Comparison of ENCODE assay signal across 18 cellular contexts in genomic region chr15:25852027-25852426, GRCh38. TPM values are rescaled to one million over a fixed set of nuclear protein-coding genes. Genes with fewer than 3 reads are reported as not detected.
DNase-seq lines count a peak whose midpoint lies in the region; ATAC-seq and TF ChIP-seq lines count a peak whose summit lies in the region.
"Had no signal": no experiment of that assay in that cellular context is flagged by ENCODE, and none has a peak within 500 bp of the region (broad histone marks: within the 10 kb centered on the region; RNA-seq: fewer than 3 reads in every experiment).

No MANE protein-coding gene starts in this region.

- peaks cover 31% of the 10 kb centered on the region for H3K4me1 ChIP-seq in muscle layer of colon (ENCODE audit: insufficient read depth, low read length)
- peaks cover 16% of the 10 kb centered on the region for H3K4me1 ChIP-seq in testis

- no peak for TF ChIP-seq CTCF in testis (IDR thresholded peaks at IDR 0.05)
- TF ChIP-seq CTCF in endothelial cell (IDR thresholded peaks at IDR 0.05; ENCODE audit: unreplicated experiment): no peak

- ATAC-seq in HG02588 (IDR thresholded peaks at IDR 0.05; ENCODE audit: unreplicated experiment): no peak

- H3K27me3 ChIP-seq in muscle layer of colon (ENCODE audit: control insufficient read depth in 1 of 2, insufficient read depth in 2 of 2, low read length in 2 of 2): no peaks in the 10 kb centered on the region
- H3K27me3 ChIP-seq in testis: no peaks in the 10 kb centered on the region
- H3K27me3 ChIP-seq: suprapubic skin had no signal

- no peaks in the 10 kb centered on the region for H3K27me3 Mint-ChIP-seq in activated T-cell treated with anti-CD3 and anti-CD28 coated beads, Interleukin-2, amount 50 U/mL, for 24 hours
- H3K27me3 Mint-ChIP-seq in activated T-helper 1 cell treated with anti-CD3 and anti-CD28 coated beads, Interleukin-12 subunit alpha, Interleukin-12 subunit beta, Interleukin-2, Interleukin-4 antibody, amounts not matched to agents 30 ng/mL and 10 ng/mL and 1 ng/mL, durations not matched to agents 14 hours and 24 hours and 36 hours (ENCODE audit: insufficient read depth): no peaks in the 10 kb centered on the region
- peaks cover 6% of the 10 kb centered on the region for H3K27me3 Mint-ChIP-seq in endothelial cell (ENCODE audit: unreplicated experiment)

- H3K27ac ChIP-seq in muscle layer of colon (ENCODE audit: low read depth, low read length) (peak overlapping the region; percentile 17), testis (peak overlapping the region; percentile 39 to 55)
- H3K27ac ChIP-seq: suprapubic skin had no signal

- no peak for TF ChIP-seq POLR2A in testis (IDR thresholded peaks at IDR 0.05)

- H3K4me3 ChIP-seq in muscle layer of colon (ENCODE audit: low read depth in 1 of 2, low read length in 2 of 2) (no peak overlapping the region), testis (no peak overlapping the region)
- H3K4me3 ChIP-seq: suprapubic skin had no signal

- H3K36me3 ChIP-seq in muscle layer of colon (ENCODE audit: insufficient read depth, low read length) (no peaks in the 10 kb centered on the region), testis (ENCODE audit: low read depth, missing control alignments) (no peaks in the 10 kb centered on the region)
- H3K36me3 ChIP-seq: suprapubic skin had no signal

- peak overlapping the region; percentile 98 for H3K27ac Mint-ChIP-seq in activated T-cell treated with anti-CD3 and anti-CD28 coated beads, Interleukin-2, amount 50 U/mL, for 24 hours
- peak overlapping the region; percentile 91 for H3K27ac Mint-ChIP-seq in activated T-helper 1 cell treated with anti-CD3 and anti-CD28 coated beads, Interleukin-12 subunit alpha, Interleukin-12 subunit beta, Interleukin-2, Interleukin-4 antibody, amounts not matched to agents 30 ng/mL and 10 ng/mL and 1 ng/mL, durations not matched to agents 14 hours and 24 hours and 36 hours
- no peak overlapping the region for H3K27ac Mint-ChIP-seq in endothelial cell (ENCODE audit: unreplicated experiment)

- no peak for DNase-seq in activated T-cell treated with anti-CD3 and anti-CD28 coated beads, Interleukin-2, amount 50 U/mL, for 24 hours
- DNase-seq in activated T-cell treated with anti-CD3 and anti-CD28 coated beads, Interleukin-2, amount 50 U/mL, for 1 hour: no peak
- DNase-seq in activated T-helper 1 cell treated with anti-CD3 and anti-CD28 coated beads, Interleukin-12 subunit alpha, Interleukin-12 subunit beta, Interleukin-2, Interleukin-4 antibody, amounts not matched to agents 30 ng/mL and 10 ng/mL and 1 ng/mL, durations not matched to agents 14 hours and 24 hours and 36 hours (ENCODE audit: low spot score): no peak
- no peak for DNase-seq in testis
- DNase-seq in NCI-H187 treated with DMSO at 0.1 percent for 48 hours (lab: John Stamatoyannopoulos, UW): no peak
- DNase-seq in endothelial cell (ENCODE audit: low spot score): no peak
- DNase-seq: amygdala, Calu3, Kasumi-1, kidney glomerular epithelial cell, midbrain, NCI-H1417 treated with DMSO at 0.1 percent for 48 hours, NCI-H226, SIG-M5 had no signal

- H3K9me3 ChIP-seq in muscle layer of colon (ENCODE audit: low read length) (no peaks in the 10 kb centered on the region), testis (no peaks in the 10 kb centered on the region)
- H3K9me3 ChIP-seq: suprapubic skin had no signal

- intact Hi-C loops in activated T-helper 1 cell treated with anti-CD3 and anti-CD28 coated beads, Interleukin-12 subunit alpha, Interleukin-12 subunit beta, Interleukin-2, Interleukin-4 antibody, amounts not matched to agents 30 ng/mL and 10 ng/mL and 1 ng/mL, durations not matched to agents 14 hours and 24 hours and 36 hours (cut with micrococcal nuclease): loop anchor here (5.0 to 10.0 kb wide), 3 partner anchors 233 to 895 kb away; no protein-coding TSS in a partner anchor
- intact Hi-C loops in testis (cut with DNase I; ENCODE audit: low total_unique reads): no loop called here

- peaks cover 51% of the 10 kb centered on the region for H3K36me3 Mint-ChIP-seq in activated T-cell treated with anti-CD3 and anti-CD28 coated beads, Interleukin-2, amount 50 U/mL, for 24 hours (ENCODE audit: low read depth)
- H3K36me3 Mint-ChIP-seq in activated T-helper 1 cell treated with anti-CD3 and anti-CD28 coated beads, Interleukin-12 subunit alpha, Interleukin-12 subunit beta, Interleukin-2, Interleukin-4 antibody, amounts not matched to agents 30 ng/mL and 10 ng/mL and 1 ng/mL, durations not matched to agents 14 hours and 24 hours and 36 hours (ENCODE audit: low read depth): peaks cover 52% of the 10 kb centered on the region
- H3K36me3 Mint-ChIP-seq in endothelial cell (ENCODE audit: low read depth, unreplicated experiment): no peaks in the 10 kb centered on the region

- no peak overlapping the region for H3K9ac ChIP-seq in muscle layer of colon (ENCODE audit: low read length)

- H3K4me1 Mint-ChIP-seq in activated T-cell treated with anti-CD3 and anti-CD28 coated beads, Interleukin-2, amount 50 U/mL, for 24 hours (ENCODE audit: low read depth): peaks cover 94% of the 10 kb centered on the region
- H3K4me1 Mint-ChIP-seq in activated T-helper 1 cell treated with anti-CD3 and anti-CD28 coated beads, Interleukin-12 subunit alpha, Interleukin-12 subunit beta, Interleukin-2, Interleukin-4 antibody, amounts not matched to agents 30 ng/mL and 10 ng/mL and 1 ng/mL, durations not matched to agents 14 hours and 24 hours and 36 hours (ENCODE audit: low read depth): peaks cover 90% of the 10 kb centered on the region
- H3K4me1 Mint-ChIP-seq in endothelial cell (ENCODE audit: unreplicated experiment): peaks cover 4% of the 10 kb centered on the region

- H3K9me3 Mint-ChIP-seq in activated T-cell treated with anti-CD3 and anti-CD28 coated beads, Interleukin-2, amount 50 U/mL, for 24 hours: peaks cover 3% of the 10 kb centered on the region
- no peaks in the 10 kb centered on the region for H3K9me3 Mint-ChIP-seq in activated T-helper 1 cell treated with anti-CD3 and anti-CD28 coated beads, Interleukin-12 subunit alpha, Interleukin-12 subunit beta, Interleukin-2, Interleukin-4 antibody, amounts not matched to agents 30 ng/mL and 10 ng/mL and 1 ng/mL, durations not matched to agents 14 hours and 24 hours and 36 hours
- no peaks in the 10 kb centered on the region for H3K9me3 Mint-ChIP-seq in endothelial cell (ENCODE audit: unreplicated experiment)

- H3K4me3 Mint-ChIP-seq in activated T-cell treated with anti-CD3 and anti-CD28 coated beads, Interleukin-2, amount 50 U/mL, for 24 hours: peak overlapping the region; percentile 21
- peak overlapping the region; percentile 73 for H3K4me3 Mint-ChIP-seq in activated T-helper 1 cell treated with anti-CD3 and anti-CD28 coated beads, Interleukin-12 subunit alpha, Interleukin-12 subunit beta, Interleukin-2, Interleukin-4 antibody, amounts not matched to agents 30 ng/mL and 10 ng/mL and 1 ng/mL, durations not matched to agents 14 hours and 24 hours and 36 hours
- no peak overlapping the region for H3K4me3 Mint-ChIP-seq in endothelial cell (ENCODE audit: unreplicated experiment)

RNA-seq across cellular contexts. Expression of gene ATP10A, which starts 11.1 kb away (rescaled TPM):
- 42.8 and 47.9 TPM in 2 replicates for total RNA-seq in activated T-helper 1 cell treated with anti-CD3 and anti-CD28 coated beads, Interleukin-12 subunit alpha, Interleukin-12 subunit beta, Interleukin-2, Interleukin-4 antibody, amounts not matched to agents 30 ng/mL and 10 ng/mL and 1 ng/mL, durations not matched to agents 14 hours and 24 hours and 36 hours
- 10 to 100 TPM; 22.8 to 26.5 TPM for total RNA-seq in testis
- polyA plus RNA-seq in testis (ENCODE audit: insufficient read depth, low read depth, low replicate concordance): 13.6 TPM
- 0.13 TPM for total RNA-seq in endothelial cell (ENCODE audit: unreplicated experiment)
- total RNA-seq: A673 had no signal

Comparison
In these comparisons a context has a peak if more than half of its experiments do, and no peak if none do; other contexts are left out.
1. RNA of gene ATP10A, which starts 11.1 kb away (total RNA-seq): 42.8 to 47.9 TPM in activated T-helper 1 cell treated with anti-CD3 and anti-CD28 coated beads, Interleukin-12 subunit alpha, Interleukin-12 subunit beta, Interleukin-2, Interleukin-4 antibody, amounts not matched to agents 30 ng/mL and 10 ng/mL and 1 ng/mL, durations not matched to agents 14 hours and 24 hours and 36 hours and 22.8 to 26.5 TPM in testis; 0.13 TPM in endothelial cell (single experiment); every median in the first group is over 10 times any median in the second.